Comparison of ENCODE assay signal across 15 cellular contexts in genomic region chr10:26524161-26524831, GRCh38.
DNase-seq lines count a peak whose midpoint lies in the region; ATAC-seq and TF ChIP-seq lines count a peak whose summit lies in the region.
"Had no signal": no experiment of that assay in that cellular context is flagged by ENCODE, and none has a peak within 500 bp of the region (broad histone marks: within the 10 kb centered on the region; RNA-seq: fewer than 3 reads in every experiment).

No MANE protein-coding gene starts in this region.

- no peak overlapping the region for H3K4me3 Mint-ChIP-seq in stimulated activated naive CD8-positive, alpha-beta T cell treated with anti-CD3 and anti-CD28 coated beads, Interleukin-15, Interleukin-2, amounts not matched to agents 100 ng/mL and 50 ng/mL, for 24 hours
- H3K4me3 Mint-ChIP-seq in activated CD8-positive, alpha-beta T cell treated with anti-CD3 and anti-CD28 coated beads for 36 hours = no peak overlapping the region

- H3K27ac Mint-ChIP-seq in stimulated activated naive CD8-positive, alpha-beta T cell treated with anti-CD3 and anti-CD28 coated beads, Interleukin-15, Interleukin-2, amounts not matched to agents 100 ng/mL and 50 ng/mL, for 24 hours = peak overlapping the region; percentile 67
- H3K27ac Mint-ChIP-seq in activated CD8-positive, alpha-beta T cell treated with anti-CD3 and anti-CD28 coated beads for 36 hours = peak overlapping the region; percentile 46

- no peak for DNase-seq in stimulated activated naive CD8-positive, alpha-beta T cell treated with anti-CD3 and anti-CD28 coated beads, Interleukin-15, Interleukin-2, amounts not matched to agents 100 U/mL and 50 U/mL, for 24 hours
- DNase-seq in activated CD8-positive, alpha-beta T cell treated with anti-CD3 and anti-CD28 coated beads for 36 hours = no peak
- peak; percentile 26 for DNase-seq in kidney glomerular epithelial cell (lab: John Stamatoyannopoulos, UW)
- DNase-seq in germinal center (ENCODE audit: low spot score) = no peak
- DNase-seq in NCI-H1436 (lab: John Stamatoyannopoulos, UW) = no peak
- no peak for DNase-seq in NCI-H510A (lab: John Stamatoyannopoulos, UW)
- DNase-seq: aorta; BE2C; NCI-H146; NCI-H345; SIG-M5; sigmoid colon; stimulated activated CD4-positive, alpha-beta T cell treated with anti-CD3 and anti-CD28 coated beads, Interleukin-1b, Interleukin-23, amount 100 ng/mL, for 48 hours had no signal

- H3K9me3 Mint-ChIP-seq in stimulated activated naive CD8-positive, alpha-beta T cell treated with anti-CD3 and anti-CD28 coated beads, Interleukin-15, Interleukin-2, amounts not matched to agents 100 ng/mL and 50 ng/mL, for 24 hours = no peaks in the 10 kb centered on the region
- H3K9me3 Mint-ChIP-seq in activated CD8-positive, alpha-beta T cell treated with anti-CD3 and anti-CD28 coated beads for 36 hours = no peaks in the 10 kb centered on the region

- intact Hi-C loops in activated CD8-positive, alpha-beta T cell treated with anti-CD3 and anti-CD28 coated beads for 36 hours (cut with micrococcal nuclease) = no loop called here

- no peak for ATAC-seq in stimulated activated naive CD8-positive, alpha-beta T cell treated with anti-CD3 and anti-CD28 coated beads, Interleukin-15, Interleukin-2, amounts not matched to agents 100 U/mL and 50 U/mL, for 24 hours
- peak; percentile 29 for ATAC-seq in activated CD8-positive, alpha-beta T cell treated with anti-CD3 and anti-CD28 coated beads for 36 hours
- no peak for ATAC-seq in esophagus mucosa

- peaks cover 47% of the 10 kb centered on the region for H3K4me1 Mint-ChIP-seq in stimulated activated naive CD8-positive, alpha-beta T cell treated with anti-CD3 and anti-CD28 coated beads, Interleukin-15, Interleukin-2, amounts not matched to agents 100 ng/mL and 50 ng/mL, for 24 hours (ENCODE audit: low read depth)
- H3K4me1 Mint-ChIP-seq in activated CD8-positive, alpha-beta T cell treated with anti-CD3 and anti-CD28 coated beads for 36 hours (ENCODE audit: low read depth) = peaks cover 49% of the 10 kb centered on the region

- POLR2A ChIA-PET in activated CD8-positive, alpha-beta T cell treated with anti-CD3 and anti-CD28 coated beads for 36 hours (lab: Charles Lee) = no interaction called here

- no peak for TF ChIP-seq CTCF in activated CD8-positive, alpha-beta T cell treated with anti-CD3 and anti-CD28 coated beads for 36 hours (IDR thresholded peaks at IDR 0.05)

- CTCF ChIA-PET in activated CD8-positive, alpha-beta T cell treated with anti-CD3 and anti-CD28 coated beads for 36 hours (lab: Charles Lee) = interaction anchor here (0.8 to 1.4 kb wide), 4 partner anchors 9 to 189 kb away, joined by 3 to 6 read pairs (median 4); no protein-coding TSS in a partner anchor

- H3K27me3 Mint-ChIP-seq in stimulated activated naive CD8-positive, alpha-beta T cell treated with anti-CD3 and anti-CD28 coated beads, Interleukin-15, Interleukin-2, amounts not matched to agents 100 ng/mL and 50 ng/mL, for 24 hours = no peaks in the 10 kb centered on the region
- H3K27me3 Mint-ChIP-seq in activated CD8-positive, alpha-beta T cell treated with anti-CD3 and anti-CD28 coated beads for 36 hours = no peaks in the 10 kb centered on the region

- peaks cover 79% of the 10 kb centered on the region for H3K36me3 Mint-ChIP-seq in stimulated activated naive CD8-positive, alpha-beta T cell treated with anti-CD3 and anti-CD28 coated beads, Interleukin-15, Interleukin-2, amounts not matched to agents 100 ng/mL and 50 ng/mL, for 24 hours (ENCODE audit: low read depth)
- peaks cover 77% of the 10 kb centered on the region for H3K36me3 Mint-ChIP-seq in activated CD8-positive, alpha-beta T cell treated with anti-CD3 and anti-CD28 coated beads for 36 hours (ENCODE audit: low read depth)
